Comparison of ENCODE assay signal across 24 cellular contexts in the genomic region with DNA sequence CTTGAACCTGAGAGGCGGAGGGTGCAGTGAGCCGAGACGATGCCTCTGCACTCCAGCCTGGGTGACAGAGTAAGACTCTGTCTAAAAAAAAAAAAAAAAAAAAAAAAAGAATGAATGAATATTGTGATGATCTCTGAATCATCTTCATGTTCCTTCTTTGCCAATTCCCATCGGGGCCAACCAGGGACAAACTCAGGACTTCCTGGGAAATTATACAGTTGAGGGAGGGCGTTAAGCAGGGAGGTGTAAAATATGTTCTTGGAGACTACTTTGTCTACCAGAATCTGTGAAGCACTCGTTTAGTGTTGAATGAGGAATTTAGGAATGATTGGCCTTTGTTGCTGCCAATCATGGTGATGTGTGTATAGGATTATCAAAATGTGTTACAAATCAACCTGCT.
"Had no signal": no experiment of that assay in that cellular context is flagged by ENCODE, and none has a peak within 500 bp of the region (broad histone marks: within the 10 kb centered on the region; RNA-seq: fewer than 3 reads in every experiment).

No MANE protein-coding gene starts in this region.

- H3K27me3 ChIP-seq: MG63 had no signal

- H3K27ac ChIP-seq: PC-9 had no signal

- H3K9me3 ChIP-seq: MG63 had no signal

- H3K4me3 ChIP-seq: MG63, PC-9 had no signal

- DNase-seq: activated B cell treated with CpG ODN at 0.5 μM for 24 hours; activated CD4-positive, alpha-beta T cell treated with anti-CD3 and anti-CD28 coated beads for 1 hour; activated CD4-positive, alpha-beta T cell treated with anti-CD3 and anti-CD28 coated beads, Interleukin-2, amount 10 ng/mL, durations not matched to agents 24 days and 14 days; activated CD4-positive, alpha-beta T cell treated with anti-CD3 and anti-CD28 coated beads, Interleukin-2, amount 50 U/mL, for 48 hours; activated CD8-positive, alpha-beta memory T cell treated with anti-CD3 and anti-CD28 coated beads, Interleukin-2, amount 10 ng/mL, durations not matched to agents 7 days and 5 days; activated effector memory CD4-positive, alpha-beta T cell treated with anti-CD3 and anti-CD28 coated beads, Interleukin-2, amount 50 U/mL, for 16 hours; activated naive CD4-positive, alpha-beta T cell treated with Interleukin-2 at 50 U/mL for 16 hours; activated naive CD8-positive, alpha-beta T cell treated with anti-CD3 and anti-CD28 coated beads, Interleukin-2, amount 50 U/mL, for 24 hours; activated T-cell treated with anti-CD3 and anti-CD28 coated beads, Interleukin-2, amount 50 U/mL, for 24 hours; amygdala; cerebellar nuclear complex; MG63; MV-4-11; NCI-H1092 treated with DMSO at 0.1 percent for 48 hours; NCI-H1417 treated with DMSO at 0.1 percent for 48 hours; NCI-H1694; NCI-H2029; NCI-H2107; NCI-H510A treated with DMSO at 0.1 percent for 48 hours; PC-9; SHP77 treated with DMSO at 0.1 percent for 48 hours; T-cell; T-helper 2 cell; T1000 had no signal

- H3K4me2 ChIP-seq: PC-9 had no signal

- H2AFZ ChIP-seq: PC-9 had no signal

- H3K36me3 ChIP-seq: MG63 had no signal
